ENCODE assay signal across 1 cellular context in genomic region chr1:1399187-1399869, GRCh38.
A peak's percentile ranks its signal among the peaks of the same experiment; 100 is the strongest.
TF ChIP-seq lines count a peak whose summit lies in the region.

Gene CCNL2, minus strand, starts transcription at chr1:1399335. Its CDS starts 29 bp downstream, at chr1:1399306.

TF ChIP-seq in HepG2, 621 proteins besides CTCF, POLR2A, EP300 and RAD21 (continued from another document and continues in another):
- TF ChIP-seq PAXIP1 (CRISPR knock-in tag; conservative IDR thresholded peaks at IDR 0.05): peak; percentile 50
- TF ChIP-seq KMT2A (CRISPR knock-in tag; IDR thresholded peaks at IDR 0.05): peak; percentile 77
- peak; percentile 27; the same call in 1 of the 2 replicates for TF ChIP-seq ZNF276 (CRISPR knock-in tag; IDR thresholded peaks at IDR 0.05; ENCODE audit: low read depth)
- no peak for TF ChIP-seq ZNF512 (CRISPR knock-in tag; IDR thresholded peaks at IDR 0.05)
- no peak for TF ChIP-seq PHB2 (IDR thresholded peaks at IDR 0.05; ENCODE audit: partially characterized antibody)
- TF ChIP-seq HNF1B (CRISPR knock-in tag; IDR thresholded peaks at IDR 0.05): peak; percentile 54
- peak; percentile 96; the same call in 1 of the 2 replicates for TF ChIP-seq CC2D1A (CRISPR knock-in tag; IDR thresholded peaks at IDR 0.05)
- TF ChIP-seq MXD4 (CRISPR knock-in tag; IDR thresholded peaks at IDR 0.05): peak; percentile 73; the same call in 1 of the 2 replicates
- peak; percentile 88 for TF ChIP-seq DRAP1 (CRISPR knock-in tag; IDR thresholded peaks at IDR 0.05)
- TF ChIP-seq MZF1 (CRISPR knock-in tag; IDR thresholded peaks at IDR 0.05; ENCODE audit: borderline replicate concordance): no peak
- TF ChIP-seq ZNF441 (CRISPR knock-in tag; IDR thresholded peaks at IDR 0.05; ENCODE audit: borderline replicate concordance): peak; percentile 62; the same call in 1 of the 2 replicates
- TF ChIP-seq POGZ (CRISPR knock-in tag; IDR thresholded peaks at IDR 0.05): peak; percentile 65; the same call in 1 of the 2 replicates
- peak; percentile 57; the same call in 1 of the 2 replicates for TF ChIP-seq E2F1 (CRISPR knock-in tag; IDR thresholded peaks at IDR 0.05)
- TF ChIP-seq MEIS1 (CRISPR knock-in tag; IDR thresholded peaks at IDR 0.05; ENCODE audit: borderline replicate concordance): peak; percentile 89
- TF ChIP-seq BCL6 (CRISPR knock-in tag; IDR thresholded peaks at IDR 0.05): peak; percentile 21; the same call in 1 of the 2 replicates
- TF ChIP-seq SALL2 (CRISPR knock-in tag; IDR thresholded peaks at IDR 0.05): peak; percentile 69; the same call in 1 of the 2 replicates
- peak; percentile 83; the same call in 1 of the 2 replicates for TF ChIP-seq POGK (CRISPR knock-in tag; conservative IDR thresholded peaks at IDR 0.05)
- TF ChIP-seq ZNF230 (CRISPR knock-in tag; IDR thresholded peaks at IDR 0.05): peak; percentile 97
- TF ChIP-seq SKI (IDR thresholded peaks at IDR 0.05; ENCODE audit: partially characterized antibody): peak; percentile 52
- peak; percentile 98 for TF ChIP-seq GABPB1 (CRISPR knock-in tag; IDR thresholded peaks at IDR 0.05)
- TF ChIP-seq YEATS4 (CRISPR knock-in tag; IDR thresholded peaks at IDR 0.05; ENCODE audit: borderline replicate concordance): 0 out of 2 replicates have a peak, but pooled peaks have one; percentile 63
- 0 out of 2 replicates have a peak, but pooled peaks have one; percentile 18 for TF ChIP-seq ZNF136 (CRISPR knock-in tag; IDR thresholded peaks at IDR 0.05; ENCODE audit: low read depth)
- no peak for TF ChIP-seq ZEB1 (IDR thresholded peaks at IDR 0.05; ENCODE audit: insufficient replicate concordance, low read depth)
- peak; percentile 53; the same call in 1 of the 2 replicates for TF ChIP-seq ZNF253 (CRISPR knock-in tag; IDR thresholded peaks at IDR 0.05; ENCODE audit: borderline replicate concordance)
- peak; percentile 47; the same call in 1 of the 2 replicates for TF ChIP-seq ZBTB2 (CRISPR knock-in tag; IDR thresholded peaks at IDR 0.05; ENCODE audit: low read depth)
- TF ChIP-seq THRA (CRISPR knock-in tag; IDR thresholded peaks at IDR 0.05; ENCODE audit: borderline replicate concordance): peak; percentile 66
- peak; percentile 50; the same call in 1 of the 2 replicates for TF ChIP-seq TARDBP (CRISPR knock-in tag; IDR thresholded peaks at IDR 0.05)
- TF ChIP-seq ASH2L (IDR thresholded peaks at IDR 0.05; ENCODE audit: insufficient read length, low read depth, low read length): peak; percentile 68
- peak; percentile 26; the same call in 1 of the 2 replicates for TF ChIP-seq RERE (CRISPR knock-in tag; IDR thresholded peaks at IDR 0.05; ENCODE audit: low read depth)
- TF ChIP-seq KMT2B (CRISPR knock-in tag; IDR thresholded peaks at IDR 0.05): peak; percentile 79
- TF ChIP-seq ZFP91 (CRISPR knock-in tag; IDR thresholded peaks at IDR 0.05; ENCODE audit: borderline replicate concordance): peak; percentile 54
